ENCODE assay signal across 13 cellular contexts in the genomic region with DNA sequence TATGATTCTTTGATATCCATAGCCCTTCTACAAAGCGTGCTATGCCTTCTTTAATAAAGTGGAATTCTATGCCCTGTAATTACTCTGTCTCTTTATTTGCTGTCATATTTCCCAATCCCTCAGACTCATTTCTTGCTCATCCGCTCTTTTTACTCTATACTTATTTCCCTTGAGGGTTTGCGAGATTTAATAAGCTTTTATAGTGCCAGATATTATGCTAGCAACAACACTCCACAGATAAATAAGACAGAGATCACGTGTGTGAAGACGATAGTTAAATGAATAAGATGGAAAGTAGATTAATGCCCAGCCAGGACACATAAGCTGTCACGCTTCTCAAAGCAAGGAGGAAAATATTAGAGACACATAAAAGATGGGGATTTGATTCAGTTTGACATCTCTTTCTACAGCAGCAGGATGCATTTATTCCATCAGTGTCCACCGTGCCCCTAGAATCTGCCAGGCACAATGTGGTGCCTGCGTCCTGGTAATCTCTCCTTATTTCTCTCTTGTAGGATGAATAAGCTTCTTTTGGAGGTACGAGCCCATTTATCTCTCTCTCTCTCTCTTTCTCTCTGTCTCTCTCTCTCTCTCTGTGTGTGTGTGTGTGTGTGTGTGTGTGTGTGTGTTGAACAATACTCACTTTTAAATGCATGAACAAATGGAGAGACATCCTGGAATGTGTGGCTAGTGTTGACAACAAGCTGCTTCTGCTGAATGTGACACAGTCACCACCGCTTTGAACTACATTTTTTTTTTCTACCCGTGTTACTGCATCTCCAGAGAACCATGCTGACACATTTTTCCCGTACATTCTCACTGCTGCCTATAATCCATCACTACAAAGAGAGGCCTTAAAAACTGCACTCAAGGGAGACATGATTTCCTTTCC. TPM values are rescaled to one million over a fixed set of nuclear protein-coding genes. Genes with fewer than 3 reads are reported as not detected.
DNase-seq lines count a peak whose midpoint lies in the region; ATAC-seq and TF ChIP-seq lines count a peak whose summit lies in the region.
"Had no signal": no experiment of that assay in that cellular context is flagged by ENCODE, and none has a peak within 500 bp of the region (broad histone marks: within the 10 kb centered on the region; RNA-seq: fewer than 3 reads in every experiment).

No MANE protein-coding gene starts in this region.

- no peaks in the 10 kb centered on the region for H3F3A ChIP-seq in OCI-LY1 (ENCODE audit: insufficient read depth, low read length)
- H3F3A ChIP-seq in MM.1S (ENCODE audit: insufficient read depth, low read length): peaks cover 26% of the 10 kb centered on the region

- H3K4me1 ChIP-seq in CD8-positive, alpha-beta T cell (ENCODE audit: insufficient read depth, low read length): no peaks in the 10 kb centered on the region
- peaks cover 37% of the 10 kb centered on the region for H3K4me1 ChIP-seq in OCI-LY1 (ENCODE audit: insufficient read depth, low read length, severe bottlenecking)
- H3K4me1 ChIP-seq in osteoblast (ENCODE audit: insufficient read depth, low read length): peaks cover 53% of the 10 kb centered on the region
- peaks cover 43% of the 10 kb centered on the region for H3K4me1 ChIP-seq in MM.1S (ENCODE audit: low read length)

- H3K27me3 ChIP-seq in CD8-positive, alpha-beta T cell (ENCODE audit: insufficient read depth, low read length): no peaks in the 10 kb centered on the region
- H3K27me3 ChIP-seq in OCI-LY1 (ENCODE audit: insufficient read depth, low read length): no peaks in the 10 kb centered on the region
- H3K27me3 ChIP-seq in osteoblast (ENCODE audit: insufficient read depth, low read length): no peaks in the 10 kb centered on the region
- H3K27me3 ChIP-seq in MM.1S (replicated peaks; ENCODE audit: insufficient read depth, low read length): no peaks in the 10 kb centered on the region

- ATAC-seq in CD8-positive, alpha-beta T cell: no peak
- no peak for ATAC-seq in GM19328 (IDR thresholded peaks at IDR 0.05; ENCODE audit: unreplicated experiment)

- H3K27ac ChIP-seq in CD8-positive, alpha-beta T cell (ENCODE audit: low read depth, low read length): no peak overlapping the region
- H3K27ac ChIP-seq in OCI-LY1 (ENCODE audit: low read depth, low read length, poor library complexity, severe bottlenecking) (peak overlapping the region; percentile 80), osteoblast (ENCODE audit: low read depth, low read length) (peak overlapping the region; percentile 74), MM.1S (ENCODE audit: low read length) (no peak overlapping the region)

- no peak overlapping the region for H3K4me3 Mint-ChIP-seq in CD8-positive, alpha-beta T cell
- H3K4me3 Mint-ChIP-seq in dendritic cell treated with granulocyte-macrophage colony-stimulating factor and Interleukin-4, amounts not matched to agents 40 ng/mL and 50 ng/mL, for 4 days: no peak overlapping the region
- H3K4me3 Mint-ChIP-seq: endodermal cell, immature natural killer cell had no signal

- no peak for TF ChIP-seq CTCF in CD8-positive, alpha-beta T cell (IDR thresholded peaks at IDR 0.05)
- TF ChIP-seq CTCF in OCI-LY1 (IDR thresholded peaks at IDR 0.05; ENCODE audit: low read length) (no peak), osteoblast (IDR thresholded peaks at IDR 0.05; ENCODE audit: extremely low read depth, low read depth, low read length) (no peak), MM.1S (IDR thresholded peaks at IDR 0.05; ENCODE audit: low read length) (no peak)

- H3K36me3 ChIP-seq in CD8-positive, alpha-beta T cell (ENCODE audit: insufficient read depth, low read length): peaks cover 10% of the 10 kb centered on the region
- H3K36me3 ChIP-seq in OCI-LY1 (ENCODE audit: insufficient read depth, low read length) (peaks cover 86% of the 10 kb centered on the region), osteoblast (ENCODE audit: insufficient read depth, low read length) (no peaks in the 10 kb centered on the region), MM.1S (replicated peaks; ENCODE audit: insufficient read depth, low read length) (no peaks in the 10 kb centered on the region)

- H3K4me2 ChIP-seq in OCI-LY1 (ENCODE audit: low read length) (no peak overlapping the region), osteoblast (ENCODE audit: insufficient read depth, low read length) (peak overlapping the region; percentile 65), MM.1S (ENCODE audit: low read depth, low read length) (no peak overlapping the region)

- peaks cover 65% of the 10 kb centered on the region for H3K36me3 Mint-ChIP-seq in CD8-positive, alpha-beta T cell
- no peaks in the 10 kb centered on the region for H3K36me3 Mint-ChIP-seq in dendritic cell treated with granulocyte-macrophage colony-stimulating factor and Interleukin-4, amounts not matched to agents 40 ng/mL and 50 ng/mL, for 4 days (ENCODE audit: low read depth)

- POLR2A ChIA-PET in CD8-positive, alpha-beta T cell (lab: Charles Lee): no interaction called here

- peak overlapping the region; percentile 7 for H3K27ac Mint-ChIP-seq in CD8-positive, alpha-beta T cell
- peak overlapping the region; percentile 15 for H3K27ac Mint-ChIP-seq in dendritic cell treated with granulocyte-macrophage colony-stimulating factor and Interleukin-4, amounts not matched to agents 40 ng/mL and 50 ng/mL, for 4 days
- H3K27ac Mint-ChIP-seq: endodermal cell had no signal

- H3K4me3 ChIP-seq in CD8-positive, alpha-beta T cell (ENCODE audit: low read depth, low read length): no peak overlapping the region
- H3K4me3 ChIP-seq in OCI-LY1 (ENCODE audit: low read depth, low read length, poor library complexity, severe bottlenecking) (no peak overlapping the region), osteoblast (ENCODE audit: insufficient read depth, low read length) (peak overlapping the region; percentile 34), MM.1S (ENCODE audit: low read length) (no peak overlapping the region)

- CTCF ChIA-PET in CD8-positive, alpha-beta T cell (lab: Charles Lee): no interaction called here

- H2AFZ ChIP-seq in OCI-LY1 (ENCODE audit: low read length) (no peak overlapping the region), osteoblast (ENCODE audit: low read length) (peak overlapping the region; percentile 53), MM.1S (ENCODE audit: low read length) (no peak overlapping the region)

- H3K9me2 ChIP-seq in OCI-LY1 (ENCODE audit: low read depth, low read length): no peaks in the 10 kb centered on the region
- H3K9me2 ChIP-seq in MM.1S (replicated peaks; ENCODE audit: insufficient read depth, low read length): no peaks in the 10 kb centered on the region

- H3K4me1 Mint-ChIP-seq in CD8-positive, alpha-beta T cell (ENCODE audit: low read depth): peaks cover 2% of the 10 kb centered on the region
- peaks cover 6% of the 10 kb centered on the region for H3K4me1 Mint-ChIP-seq in dendritic cell treated with granulocyte-macrophage colony-stimulating factor and Interleukin-4, amounts not matched to agents 40 ng/mL and 50 ng/mL, for 4 days (ENCODE audit: low read depth)
- H3K4me1 Mint-ChIP-seq: immature natural killer cell had no signal

- H4K20me1 ChIP-seq in OCI-LY1 (ENCODE audit: insufficient read depth, low read length) (no peaks in the 10 kb centered on the region), osteoblast (ENCODE audit: insufficient read depth, low read length) (no peaks in the 10 kb centered on the region), MM.1S (ENCODE audit: insufficient read depth, low read length) (no peaks in the 10 kb centered on the region)

- no peak for DNase-seq in CD8-positive, alpha-beta T cell
- no peak for DNase-seq in osteoblast (ENCODE audit: insufficient read length, low spot score, missing footprints)
- DNase-seq in MM.1S: no peak
- DNase-seq in NCI-H748 (lab: John Stamatoyannopoulos, UW; ENCODE audit: unreplicated experiment): no peak
- DNase-seq: activated gamma-delta T cell treated with Interleukin-2 at 50 U/mL for 16 hours, endodermal cell, GDM1, immature natural killer cell, NCI-H446, posterior cingulate gyrus had no signal

- no peaks in the 10 kb centered on the region for H3K27me3 Mint-ChIP-seq in CD8-positive, alpha-beta T cell (ENCODE audit: low read depth)
- no peaks in the 10 kb centered on the region for H3K27me3 Mint-ChIP-seq in dendritic cell treated with granulocyte-macrophage colony-stimulating factor and Interleukin-4, amounts not matched to agents 40 ng/mL and 50 ng/mL, for 4 days

- no peak overlapping the region for H3K9ac ChIP-seq in OCI-LY1 (ENCODE audit: low read length)
- H3K9ac ChIP-seq in MM.1S (ENCODE audit: low read length): no peak overlapping the region

- H3K9me3 Mint-ChIP-seq in CD8-positive, alpha-beta T cell: no peaks in the 10 kb centered on the region
- H3K9me3 Mint-ChIP-seq in dendritic cell treated with granulocyte-macrophage colony-stimulating factor and Interleukin-4, amounts not matched to agents 40 ng/mL and 50 ng/mL, for 4 days: no peaks in the 10 kb centered on the region
- H3K9me3 Mint-ChIP-seq: endodermal cell, immature natural killer cell had no signal

- no peaks in the 10 kb centered on the region for H3K79me2 ChIP-seq in OCI-LY1 (ENCODE audit: insufficient read depth, low read length)
- no peaks in the 10 kb centered on the region for H3K79me2 ChIP-seq in osteoblast (ENCODE audit: insufficient read depth, low read length)
- H3K79me2 ChIP-seq in MM.1S (ENCODE audit: low read length): no peaks in the 10 kb centered on the region

- intact Hi-C loops in CD8-positive, alpha-beta T cell (cut with DNase I, micrococcal nuclease): no loop called here
- intact Hi-C loops in dendritic cell treated with granulocyte-macrophage colony-stimulating factor and Interleukin-4, amounts not matched to agents 40 ng/mL and 50 ng/mL, for 4 days (cut with micrococcal nuclease): no loop called here

- H3K9me3 ChIP-seq in CD8-positive, alpha-beta T cell (ENCODE audit: low read length): no peaks in the 10 kb centered on the region
- no peaks in the 10 kb centered on the region for H3K9me3 ChIP-seq in OCI-LY1 (ENCODE audit: low read length)
- no peaks in the 10 kb centered on the region for H3K9me3 ChIP-seq in osteoblast (ENCODE audit: low read depth, low read length)
- no peaks in the 10 kb centered on the region for H3K9me3 ChIP-seq in MM.1S (replicated peaks; ENCODE audit: insufficient read depth, low read length)

RNA-seq across cellular contexts. Expression of gene TMEM156, which starts 48.2 kb away (rescaled TPM):
- total RNA-seq in CD8-positive, alpha-beta T cell: 1 to 10 TPM; 8.4 to 9.4 TPM
- under 0.01 TPM in 1 of 2 replicates, not detected in the other for total RNA-seq in osteoblast
- total RNA-seq: endodermal cell had no signal

Comparison
In these comparisons a context has a peak if more than half of its experiments do, and no peak if none do; other contexts are left out.
1. H3K27ac ChIP-seq: peak in OCI-LY1 (single experiment) and osteoblast (single experiment); none in CD8-positive, alpha-beta T cell (single experiment) and MM.1S (single experiment).